28 cellular contexts compared by ENCODE assay signal in the genomic region with DNA sequence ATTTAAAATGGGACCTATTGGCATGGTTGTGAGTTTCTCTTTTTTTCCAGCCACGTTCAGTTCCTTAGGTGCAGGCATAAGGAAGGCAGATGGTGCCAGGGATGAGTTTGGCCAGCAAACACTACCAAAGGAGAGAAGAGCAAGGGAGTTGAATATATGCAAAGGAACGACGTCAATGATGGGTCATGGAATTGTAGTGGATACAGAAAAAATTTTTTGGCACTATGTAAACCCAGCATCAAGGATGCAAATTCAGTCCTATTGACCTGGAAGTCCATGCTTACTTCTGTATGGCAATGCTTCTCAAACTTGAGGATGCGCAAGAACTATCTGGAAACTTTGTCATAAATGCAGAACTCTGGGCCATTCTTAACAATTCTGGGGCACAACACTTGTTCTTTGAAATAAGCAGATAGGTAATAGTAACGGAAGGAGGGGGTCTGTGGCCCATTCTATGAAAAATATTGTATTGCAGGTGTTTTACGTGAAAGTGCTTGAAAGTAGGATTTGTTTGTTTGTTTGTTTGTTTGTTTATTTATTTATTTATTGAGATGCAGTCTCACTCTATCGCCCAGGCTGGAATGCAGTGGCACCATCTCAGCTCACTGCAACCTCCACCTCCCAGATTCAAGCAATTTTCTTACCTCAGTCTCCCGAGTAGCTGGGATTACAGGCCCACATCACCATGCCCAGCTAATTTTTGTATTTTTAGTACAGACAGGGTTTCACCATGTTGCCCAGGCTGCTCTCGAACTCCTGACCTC. TPM values are rescaled to one million over a fixed set of nuclear protein-coding genes. Genes with fewer than 3 reads are reported as not detected.
DNase-seq lines count a peak whose midpoint lies in the region; ATAC-seq, FAIRE-seq and TF ChIP-seq lines count a peak whose summit lies in the region.
"Had no signal": no experiment of that assay in that cellular context is flagged by ENCODE, and none has a peak within 500 bp of the region (broad histone marks: within the 10 kb centered on the region; RNA-seq: fewer than 3 reads in every experiment).

No MANE protein-coding gene starts in this region.

- H3K27ac ChIP-seq in A549 (no peak overlapping the region), HepG2 (ENCODE audit: extremely low read length, insufficient read depth, low read length) (no peak overlapping the region)
- H3K27ac ChIP-seq: 22Rv1, BLaER1 had no signal

- no peak overlapping the region for H3K4me2 ChIP-seq in A549
- no peak overlapping the region for H3K4me2 ChIP-seq in HepG2 (ENCODE audit: low read depth, low read length)

- in situ Hi-C loops in HepG2 (cut with HindIII; ENCODE audit: extremely low pct_ligation_motif_present, low pct_unique_long_range_greater_than_20kb): no loop called here

- CTCF ChIA-PET in A549 (lab: Yijun Ruan, JAX): interaction anchor here (1.5 to 6.1 kb wide), 2 partner anchors 10 to 405 kb away, joined by 3 to 59 read pairs; no protein-coding TSS in a partner anchor
- CTCF ChIA-PET in HepG2 (lab: Yijun Ruan, JAX; ENCODE audit: low intra/inter-chr PET ratio, low total read pairs): no interaction called here

- peaks cover 4% of the 10 kb centered on the region for H4K20me1 ChIP-seq in HepG2 (ENCODE audit: insufficient read depth, low read length)
- H4K20me1 ChIP-seq: BLaER1 had no signal

- H3K4me3 ChIP-seq in A549 (no peak overlapping the region), HepG2 (replicated peaks in 1 of 3; ENCODE audit: insufficient read depth in 1 of 3, low read depth in 2 of 3, low read length in 3 of 3) (no peak overlapping the region)
- H3K4me3 ChIP-seq: BLaER1 had no signal

- intact Hi-C loops in HepG2 (cut with micrococcal nuclease; ENCODE audit: unreplicated experiment): no loop called here

- H3K9me3 ChIP-seq in A549 (no peaks in the 10 kb centered on the region), HepG2 (ENCODE audit: low read length) (no peaks in the 10 kb centered on the region)
- H3K9me3 ChIP-seq: BE2C had no signal

- H2AFZ ChIP-seq in HepG2 (ENCODE audit: low read length): no peak overlapping the region

- H3K79me2 ChIP-seq in HepG2 (ENCODE audit: insufficient read depth, low read length): no peaks in the 10 kb centered on the region

- POLR2A ChIA-PET in A549 (lab: Yijun Ruan, JAX) (no interaction called here), HepG2 (lab: Yijun Ruan, JAX) (interaction anchor here (1.9 kb wide), 1 partner anchor 11 kb away, joined by 10 read pairs; no protein-coding TSS in a partner anchor)

- TF ChIP-seq RAD21 in A549 (conservative IDR thresholded peaks at IDR 0.05 in 1 of 2, IDR thresholded peaks at IDR 0.05 in 1 of 2) (no peak), HepG2 (CRISPR knock-in tag; IDR thresholded peaks at IDR 0.05) (no peak)

- TF ChIP-seq POLR2A in A549 (IDR thresholded peaks at IDR 0.05; ENCODE audit: low read length) (no peak), HepG2 (IDR thresholded peaks at IDR 0.05; ENCODE audit: insufficient read depth in 1 of 2, low read depth in 2 of 2, low read length in 2 of 2) (peak; percentile 33 to 60; a peak in 2 of 4 replicates), H54 (IDR thresholded peaks at IDR 0.05; ENCODE audit: low read depth, low read length) (no peak)

- FAIRE-seq in A549 (lab: Jason Lieb, UNC) (peak; percentile 54), HepG2 (lab: Jason Lieb, UNC) (peak; percentile 60), H54 (lab: Jason Lieb, UNC) (no peak)
- FAIRE-seq: GM12891, GM19239 had no signal

- no peak for ATAC-seq in A549
- ATAC-seq in HepG2: no peak

- TF ChIP-seq EP300 in A549 (IDR thresholded peaks at IDR 0.05) (no peak), HepG2 (IDR thresholded peaks at IDR 0.05; ENCODE audit: low read depth in 2 of 2, low read length in 2 of 2) (no peak), HepG2 (CRISPR knock-in tag; IDR thresholded peaks at IDR 0.05; ENCODE audit: borderline replicate concordance) (no peak)

- no TSS peak for BruUV-seq in HepG2 (replicated peaks; lab: Mats Ljungman, UMichigan)

- 76% methylated on average over 9 of the region's 9 CpGs for WGBS in A549 (ENCODE audit: missing lambda C conversion rate)
- WGBS in HepG2 (ENCODE audit: low lambda C conversion rate): 97% methylated on average over 9 of the region's 9 CpGs

- no peaks in the 10 kb centered on the region for H3K27me3 ChIP-seq in HepG2 (ENCODE audit: control insufficient read depth in 1 of 2, insufficient read depth in 2 of 2, low read length in 2 of 2)
- H3K27me3 ChIP-seq: BE2C, BLaER1 had no signal

- no peak for TF ChIP-seq CTCF in A549 (IDR thresholded peaks at IDR 0.05)
- TF ChIP-seq CTCF in HepG2 (CRISPR knock-in tag; IDR thresholded peaks at IDR 0.05): no peak

- peaks cover 15 to 41% of the 10 kb centered on the region in 2 experiments for H3K36me3 ChIP-seq in HepG2 (replicated peaks in 1 of 2; ENCODE audit: control insufficient read depth in 1 of 2, insufficient read depth in 2 of 2, low read length in 2 of 2)
- H3K36me3 ChIP-seq: BE2C, BLaER1 had no signal

- H3K4me1 ChIP-seq in A549 (no peaks in the 10 kb centered on the region), HepG2 (ENCODE audit: insufficient read depth, low read length) (peaks cover 19% of the 10 kb centered on the region)
- H3K4me1 ChIP-seq: BE2C had no signal

- DNase-seq in A549 (ENCODE audit: low read depth in 1 of 2, low spot score in 1 of 2) (no peak), islet precursor cell (peak; percentile 1), HepG2 (ENCODE audit: low spot score) (no peak), H54 (ENCODE audit: insufficient read length, low spot score) (no peak), NCI-H345 treated with DMSO at 0.1 percent for 48 hours (lab: John Stamatoyannopoulos, UW; ENCODE audit: unreplicated experiment) (no peak)
- DNase-seq: ACHN; BE2C; C1 segment of cervical spinal cord; CD4-positive, alpha-beta memory T cell; CD4-positive, CD25-positive, alpha-beta regulatory T cell; CD8-positive, alpha-beta memory T cell; COR-L47; DMS 273 treated with DMSO at 0.1 percent for 48 hours; DMS153; DMS53; DMS79; DND-41; EL; GDM1 had no signal

- no peak overlapping the region for H3K9ac ChIP-seq in HepG2 (ENCODE audit: insufficient read depth, low read depth, low read length)
- H3K9ac ChIP-seq: BLaER1 had no signal

RNA-seq across cellular contexts. Expression of gene APOH, which starts 18.0 kb away (rescaled TPM):
- 26.1 and 39.6 TPM in 2 replicates for polyA plus RNA-seq in A549 (2011; rRNA removed)
- polyA plus RNA-seq in A549 (2012; cell fraction: cytosol; rRNA removed): 2.7 and 3.2 TPM in 2 replicates
- polyA plus RNA-seq in A549 (2012; cell fraction: nucleus; rRNA removed): 2.4 and 3.0 TPM in 2 replicates
- polyA plus RNA-seq in A549 (2017; fragmentation: RNase III; extraction: RNeasy Plus Mini Kit Qiagen cat#74134 plus additional on column Dnase treatment): 5.7 to 6.9 TPM (median 6.9 TPM) in 3 replicates
- 7.3 and 11.0 TPM in 2 replicates for polyA minus RNA-seq in A549 (2011; rRNA and poly(A)+ RNA removed)
- total RNA-seq in HepG2 (2016; rRNA removed; fragmentation: Illumina TruSeq; extraction: Trizol): 2,482 and 4,846 TPM in 2 replicates
- total RNA-seq in HepG2 (2016; cell fraction: cytosol; rRNA removed; fragmentation: Illumina TruSeq; extraction: Trizol; ENCODE audit: low read depth): 1,150 and 1,183 TPM in 2 replicates
- total RNA-seq in HepG2 (2016; cell fraction: insoluble cytoplasmic fraction; rRNA removed; fragmentation: Illumina TruSeq; extraction: Trizol): 2,465 and 4,724 TPM in 2 replicates
- 1,158 and 1,221 TPM in 2 replicates for total RNA-seq in HepG2 (2016; cell fraction: membrane; rRNA removed; fragmentation: Illumina TruSeq; extraction: Trizol)
- 3,038 and 3,639 TPM in 2 replicates for total RNA-seq in HepG2 (2016; cell fraction: nucleus; rRNA removed; fragmentation: Illumina TruSeq; extraction: Trizol)
- 5,538 and 5,748 TPM in 2 replicates for polyA plus RNA-seq in HepG2 (2011; rRNA removed)
- polyA plus RNA-seq in HepG2 (2011; cell fraction: cytosol; rRNA removed): 2,927 and 4,844 TPM in 2 replicates
- 1,326 and 1,783 TPM in 2 replicates for polyA plus RNA-seq in HepG2 (2011; cell fraction: nucleus; rRNA removed)
- polyA plus RNA-seq in HepG2 (2012): 3,089 and 3,460 TPM in 2 replicates
- polyA plus RNA-seq in HepG2 (2016; cell fraction: cytosol; fragmentation: Illumina TruSeq; extraction: Trizol; ENCODE audit: low read depth): 1,295 and 1,314 TPM in 2 replicates
- polyA plus RNA-seq in HepG2 (2016; cell fraction: insoluble cytoplasmic fraction; fragmentation: Illumina TruSeq; extraction: Trizol; ENCODE audit: low read depth): 2,481 and 2,611 TPM in 2 replicates
- 1,085 and 1,169 TPM in 2 replicates for polyA plus RNA-seq in HepG2 (2016; cell fraction: membrane; fragmentation: Illumina TruSeq; extraction: Trizol; ENCODE audit: low read depth)
- 4,801 and 5,262 TPM in 2 replicates for polyA plus RNA-seq in HepG2 (2016; cell fraction: nucleus; fragmentation: Illumina TruSeq; extraction: Trizol; ENCODE audit: insufficient read depth, low read depth)
- polyA minus RNA-seq in HepG2 (2011; rRNA and poly(A)+ RNA removed; ENCODE audit: low replicate concordance): 0.80 and 1,354 TPM in 2 replicates
- 959 and 1,296 TPM in 2 replicates for polyA minus RNA-seq in HepG2 (2011; cell fraction: cytosol; rRNA and poly(A)+ RNA removed)
- polyA minus RNA-seq in HepG2 (2011; cell fraction: nucleus; rRNA and poly(A)+ RNA removed): 534 and 903 TPM in 2 replicates
- total RNA-seq: A172; CD4-positive, alpha-beta memory T cell; CD4-positive, CD25-positive, alpha-beta regulatory T cell; CD8-positive, alpha-beta memory T cell; Daoy; G401 had no signal
- polyA plus RNA-seq: AG04450; CD14-positive monocyte; CD4-positive, CD25-positive, alpha-beta regulatory T cell; CD8-positive, alpha-beta memory T cell had no signal

RNA-seq across cellular contexts. Expression of gene CEP112, which starts 19.3 kb away (rescaled TPM):
- 15.2 and 17.9 TPM in 2 replicates for polyA plus RNA-seq in A549 (2011; rRNA removed)
- 4.5 and 4.7 TPM in 2 replicates for polyA plus RNA-seq in A549 (2012; cell fraction: cytosol; rRNA removed)
- polyA plus RNA-seq in A549 (2012; cell fraction: nucleus; rRNA removed): 1.0 and 1.4 TPM in 2 replicates
- 9.1 to 10.7 TPM (median 9.6 TPM) in 3 replicates for polyA plus RNA-seq in A549 (2017; fragmentation: RNase III; extraction: RNeasy Plus Mini Kit Qiagen cat#74134 plus additional on column Dnase treatment)
- polyA minus RNA-seq in A549 (2011; rRNA and poly(A)+ RNA removed): 12.0 and 12.1 TPM in 2 replicates
- 2.7 and 3.4 TPM in 2 replicates for total RNA-seq in HepG2 (2016; rRNA removed; fragmentation: Illumina TruSeq; extraction: Trizol)
- 3.5 and 4.8 TPM in 2 replicates for total RNA-seq in HepG2 (2016; cell fraction: cytosol; rRNA removed; fragmentation: Illumina TruSeq; extraction: Trizol; ENCODE audit: low read depth)
- 1.9 and 2.3 TPM in 2 replicates for total RNA-seq in HepG2 (2016; cell fraction: insoluble cytoplasmic fraction; rRNA removed; fragmentation: Illumina TruSeq; extraction: Trizol)
- total RNA-seq in HepG2 (2016; cell fraction: membrane; rRNA removed; fragmentation: Illumina TruSeq; extraction: Trizol): 2.1 and 2.2 TPM in 2 replicates
- total RNA-seq in HepG2 (2016; cell fraction: nucleus; rRNA removed; fragmentation: Illumina TruSeq; extraction: Trizol): 5.8 TPM in 2 replicates
- polyA plus RNA-seq in HepG2 (2011; rRNA removed): 1.1 and 1.2 TPM in 2 replicates
- polyA plus RNA-seq in HepG2 (2011; cell fraction: cytosol; rRNA removed): 1.0 and 1.1 TPM in 2 replicates
- polyA plus RNA-seq in HepG2 (2011; cell fraction: nucleus; rRNA removed): 0.85 and 2.0 TPM in 2 replicates
- polyA plus RNA-seq in HepG2 (2012): 2.5 and 3.1 TPM in 2 replicates
- 0.72 TPM in 2 replicates for polyA plus RNA-seq in HepG2 (2016; cell fraction: cytosol; fragmentation: Illumina TruSeq; extraction: Trizol; ENCODE audit: low read depth)
- polyA plus RNA-seq in HepG2 (2016; cell fraction: insoluble cytoplasmic fraction; fragmentation: Illumina TruSeq; extraction: Trizol; ENCODE audit: low read depth): 2.2 and 2.8 TPM in 2 replicates
- polyA plus RNA-seq in HepG2 (2016; cell fraction: membrane; fragmentation: Illumina TruSeq; extraction: Trizol; ENCODE audit: low read depth): 0.88 and 0.91 TPM in 2 replicates
- 2.9 and 3.7 TPM in 2 replicates for polyA plus RNA-seq in HepG2 (2016; cell fraction: nucleus; fragmentation: Illumina TruSeq; extraction: Trizol; ENCODE audit: insufficient read depth, low read depth)
- 0.40 and 1.5 TPM in 2 replicates for polyA minus RNA-seq in HepG2 (2011; rRNA and poly(A)+ RNA removed; ENCODE audit: low replicate concordance)
- 1.1 and 2.5 TPM in 2 replicates for polyA minus RNA-seq in HepG2 (2011; cell fraction: cytosol; rRNA and poly(A)+ RNA removed)
- polyA minus RNA-seq in HepG2 (2011; cell fraction: nucleus; rRNA and poly(A)+ RNA removed): 11.3 and 12.9 TPM in 2 replicates

Comparison
In these comparisons a context has a peak if more than half of its experiments do, and no peak if none do; other contexts are left out.
1. POLR2A ChIP-seq: peak in HepG2 (2 of 2); none in A549 (single experiment) and H54 (single experiment).
2. RNA of gene APOH, which starts 18.0 kb away (polyA plus RNA-seq): 1,085 to 5,748 TPM in HepG2; 2.4 to 39.6 TPM in A549; every median in the first group is over 10 times any median in the second.
3. Of the 38 proteins assayed by ChIP-seq in both HepG2 and A549: peak only in HepG2: JUNB and POLR2A; only in A549: none; in both: none; in neither: 36.